8 cellular contexts compared by ENCODE assay signal in the genomic region with DNA sequence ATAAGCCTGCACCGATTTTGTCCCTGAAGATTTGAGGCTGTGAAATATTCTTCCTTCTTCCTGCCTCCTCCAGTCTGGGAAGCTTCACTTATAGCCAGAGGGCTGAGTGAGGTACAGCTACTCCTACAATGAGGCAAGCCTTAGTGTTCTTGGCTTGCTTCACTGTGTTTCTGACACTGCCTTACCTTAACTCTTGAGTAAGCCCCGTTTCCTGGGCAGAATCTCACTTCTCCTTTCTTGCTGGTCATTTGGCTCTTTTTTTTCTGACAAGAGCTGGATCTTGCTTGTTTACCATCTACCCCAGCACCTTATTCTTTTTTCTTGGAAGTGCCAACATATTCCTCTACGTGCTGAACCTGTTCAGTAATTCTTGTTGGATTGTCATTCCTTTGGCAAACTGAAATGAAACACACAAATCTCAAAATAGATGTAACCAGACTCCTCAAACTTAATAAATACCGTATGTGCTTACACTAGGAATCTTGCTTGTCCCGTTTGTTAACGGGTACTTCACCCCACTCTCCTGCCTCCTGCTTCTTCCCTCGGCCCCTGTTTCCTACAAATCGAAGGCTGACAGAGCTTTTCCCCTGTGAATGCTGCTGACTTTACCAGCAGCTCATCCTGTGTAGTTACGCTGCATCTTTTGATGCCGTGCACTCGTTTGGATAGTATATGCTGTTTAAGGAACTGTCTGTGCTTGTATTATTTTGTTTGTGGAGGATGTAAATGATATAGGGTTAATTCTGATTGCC.
A peak's percentile ranks its signal among the peaks of the same experiment; 100 is the strongest.
DNase-seq lines count a peak whose midpoint lies in the region; ATAC-seq, FAIRE-seq and TF ChIP-seq lines count a peak whose summit lies in the region.

No MANE protein-coding gene starts in this region.

- TF ChIP-seq CTCF in foreskin fibroblast (IDR thresholded peaks at IDR 0.05; ENCODE audit: low read depth, low read length), result no peak
- no peak for TF ChIP-seq CTCF in thoracic aorta (IDR thresholded peaks at IDR 0.05)
- no peak for TF ChIP-seq CTCF in suprapubic skin (IDR thresholded peaks at IDR 0.05)

- peak; percentile 92 for ATAC-seq in HG02571 (IDR thresholded peaks at IDR 0.05; ENCODE audit: unreplicated experiment)
- ATAC-seq in thoracic aorta (ENCODE audit: insufficient number of reproducible peaks, low FRiP score, low read depth), result no peak
- ATAC-seq in naive thymus-derived CD8-positive, alpha-beta T cell, result no peak

- no peak for TF ChIP-seq EP300 in suprapubic skin (IDR thresholded peaks at IDR 0.05)

- H3K4me3 Mint-ChIP-seq in naive thymus-derived CD8-positive, alpha-beta T cell, result no peak overlapping the region

- no peaks in the 10 kb centered on the region for H3K36me3 ChIP-seq in thoracic aorta
- H3K36me3 ChIP-seq in suprapubic skin, result no peaks in the 10 kb centered on the region

- peaks cover 55 to 83% of the 10 kb centered on the region in 2 donors for H3K4me1 ChIP-seq in thoracic aorta (ENCODE audit: control insufficient read depth in 1 of 2, low read depth in 2 of 2)
- H3K4me1 ChIP-seq in suprapubic skin, result peaks cover 43% of the 10 kb centered on the region

- no peak overlapping the region for H3K27ac Mint-ChIP-seq in naive thymus-derived CD8-positive, alpha-beta T cell

- no peaks in the 10 kb centered on the region for H3K27me3 ChIP-seq in thoracic aorta (replicated peaks; ENCODE audit: insufficient read depth)
- H3K27me3 ChIP-seq in suprapubic skin, result no peaks in the 10 kb centered on the region

- WGBS in suprapubic skin, result 30% methylated on average over 11 of the region's 11 CpGs

- no peaks in the 10 kb centered on the region for H3K36me3 Mint-ChIP-seq in naive thymus-derived CD8-positive, alpha-beta T cell

- no peaks in the 10 kb centered on the region for H3K9me3 Mint-ChIP-seq in naive thymus-derived CD8-positive, alpha-beta T cell

- peak overlapping the region; percentile 38 to 48 for H3K27ac ChIP-seq in thoracic aorta
- no peak overlapping the region for H3K27ac ChIP-seq in suprapubic skin

- FAIRE-seq in GM12892 (lab: Jason Lieb, UNC), result peak; percentile 96

- DNase-seq in GM12892 (ENCODE audit: insufficient read length) (peak; percentile 24), NOMO-1 (lab: John Stamatoyannopoulos, UW; ENCODE audit: unreplicated experiment in 2 of 2) (peak; percentile 73 to 91), foreskin fibroblast (peak; percentile 27 to 71), thoracic aorta (ENCODE audit: low spot score) (peak; percentile 21), NCI-H526 treated with DMSO at 0.1 percent for 48 hours (lab: John Stamatoyannopoulos, UW) (no peak), suprapubic skin (ENCODE audit: low spot score in 2 of 2) (no peak)
- no peak for DNase-seq in naive thymus-derived CD8-positive, alpha-beta T cell

- H3K4me1 Mint-ChIP-seq in naive thymus-derived CD8-positive, alpha-beta T cell, result peaks cover 3 to 19% (median 6%) of the 10 kb centered on the region in 4 donors

- POLR2A ChIA-PET in naive thymus-derived CD8-positive, alpha-beta T cell (lab: Charles Lee), result no interaction called here

- no peaks in the 10 kb centered on the region for H3K9me3 ChIP-seq in thoracic aorta
- H3K9me3 ChIP-seq in suprapubic skin, result no peaks in the 10 kb centered on the region

- TF ChIP-seq POLR2A in GM12892 (IDR thresholded peaks at IDR 0.05; ENCODE audit: low read depth, low read length) (peak; percentile 58), suprapubic skin (IDR thresholded peaks at IDR 0.05) (no peak)

- H3K4me3 ChIP-seq in foreskin fibroblast (ENCODE audit: low read depth in 1 of 2, low read length in 2 of 2) (no peak overlapping the region), thoracic aorta (peak overlapping the region; percentile 29), suprapubic skin (no peak overlapping the region)

- peaks cover 0 to 11% (median 6%) of the 10 kb centered on the region in 5 donors for H3K27me3 Mint-ChIP-seq in naive thymus-derived CD8-positive, alpha-beta T cell

Comparison
In these comparisons a context has a peak if more than half of its experiments do, and no peak if none do; other contexts are left out.
1. DNase-seq: peak in GM12892 (single experiment), NOMO-1 (2 of 2), foreskin fibroblast (2 of 2) and thoracic aorta (single experiment); none in naive thymus-derived CD8-positive, alpha-beta T cell (0 of 10), NCI-H526 treated with DMSO at 0.1 percent for 48 hours (single experiment) and suprapubic skin (0 of 2).